10 cellular contexts compared by ENCODE assay signal in genomic region chr13:45847554-45848224, GRCh38.
A peak's percentile ranks its signal among the peaks of the same experiment; 100 is the strongest.
DNase-seq lines count a peak whose midpoint lies in the region; ATAC-seq, FAIRE-seq and TF ChIP-seq lines count a peak whose summit lies in the region.
"Had no signal": no experiment of that assay in that cellular context is flagged by ENCODE, and none has a peak within 500 bp of the region (broad histone marks: within the 10 kb centered on the region; RNA-seq: fewer than 3 reads in every experiment).

No MANE protein-coding gene starts in this region.

- no peaks in the 10 kb centered on the region for H3K9me3 Mint-ChIP-seq in stimulated activated memory B cell treated with anti-CD40 and anti-IgM and Interleukin-4, amounts not matched to agents 10 μg/mL and 1 μg/mL and 100 μg/mL, for 72 hours

- TF ChIP-seq CTCF in choroid plexus epithelial cell (conservative IDR thresholded peaks at IDR 0.05; ENCODE audit: low read depth, low read length) = no peak

- ATAC-seq in stimulated activated memory B cell treated with anti-CD40 and anti-IgM and Interleukin-4, amounts not matched to agents 10 μg/mL and 1 μg/mL and 100 μg/mL, for 72 hours = peak; percentile 44
- ATAC-seq in HG03439 (IDR thresholded peaks at IDR 0.05; ENCODE audit: unreplicated experiment) = no peak
- ATAC-seq in GM21515 (IDR thresholded peaks at IDR 0.05; ENCODE audit: unreplicated experiment) = no peak

- no peaks in the 10 kb centered on the region for H3K36me3 Mint-ChIP-seq in stimulated activated memory B cell treated with anti-CD40 and anti-IgM and Interleukin-4, amounts not matched to agents 10 μg/mL and 1 μg/mL and 100 μg/mL, for 72 hours

- no peak overlapping the region for H3K4me3 ChIP-seq in choroid plexus epithelial cell (ENCODE audit: low read depth, low read length)
- H3K4me3 ChIP-seq: tibial nerve had no signal

- FAIRE-seq in RCC 7860 (lab: Jason Lieb, UNC) = peak; percentile 16
- FAIRE-seq: islet of Langerhans had no signal

- peaks cover 82% of the 10 kb centered on the region for H3K27me3 Mint-ChIP-seq in stimulated activated memory B cell treated with anti-CD40 and anti-IgM and Interleukin-4, amounts not matched to agents 10 μg/mL and 1 μg/mL and 100 μg/mL, for 72 hours

- peak; percentile 9 to 85 (median 54) for DNase-seq in stimulated activated naive CD4-positive, alpha-beta T cell (lab: John Stamatoyannopoulos, UW)
- DNase-seq in stimulated activated naive CD4-positive, alpha-beta T cell treated with Interleukin-2 at 50 U/mL for 16 hours (lab: John Stamatoyannopoulos, UW) = no peak
- DNase-seq in RCC 7860 (ENCODE audit: low spot score) = peak; percentile 28
- peak; percentile 29 for DNase-seq in choroid plexus epithelial cell (ENCODE audit: low read depth)
- no peak for DNase-seq in ecto neural progenitor cell (ENCODE audit: low spot score)

- H3K4me1 Mint-ChIP-seq in stimulated activated memory B cell treated with anti-CD40 and anti-IgM and Interleukin-4, amounts not matched to agents 10 μg/mL and 1 μg/mL and 100 μg/mL, for 72 hours = peaks cover 24% of the 10 kb centered on the region

- no peak overlapping the region for H3K27ac Mint-ChIP-seq in stimulated activated memory B cell treated with anti-CD40 and anti-IgM and Interleukin-4, amounts not matched to agents 10 μg/mL and 1 μg/mL and 100 μg/mL, for 72 hours

- H3K4me3 Mint-ChIP-seq in stimulated activated memory B cell treated with anti-CD40 and anti-IgM and Interleukin-4, amounts not matched to agents 10 μg/mL and 1 μg/mL and 100 μg/mL, for 72 hours = peak overlapping the region; percentile 50

Comparison
In these comparisons a context has a peak if more than half of its experiments do, and no peak if none do; other contexts are left out.
1. DNase-seq: peak in stimulated activated naive CD4-positive, alpha-beta T cell (6 of 6), RCC 7860 (single experiment) and choroid plexus epithelial cell (single experiment); none in stimulated activated naive CD4-positive, alpha-beta T cell treated with Interleukin-2 at 50 U/mL for 16 hours (single experiment) and ecto neural progenitor cell (single experiment).